1 cellular context compared by ENCODE assay signal in genomic region chr14:77376380-77376770, GRCh38.
TF ChIP-seq lines count a peak whose summit lies in the region.

No MANE protein-coding gene starts in this region.

TF ChIP-seq in HEK293, 187 proteins besides CTCF, POLR2A, EP300 and RAD21 (continued from another document):
- TF ChIP-seq ZNF280C (tag by site-specific recombination; IDR thresholded peaks at IDR 0.05) = no peak
- TF ChIP-seq ZFP69B (tag by site-specific recombination; IDR thresholded peaks at IDR 0.05) = 0 out of 2 replicates have a peak, but pooled peaks have one; percentile 16
- no peak for TF ChIP-seq ZNF423 (tag by site-specific recombination; IDR thresholded peaks at IDR 0.05)
